18 cellular contexts compared by ENCODE assay signal in genomic region chr21:17949395-17949794, GRCh38.
"Had no signal": no experiment of that assay in that cellular context is flagged by ENCODE, and none has a peak within 500 bp of the region (broad histone marks: within the 10 kb centered on the region; RNA-seq: fewer than 3 reads in every experiment).

No MANE protein-coding gene starts in this region.

- DNase-seq: dermis blood vessel endothelial cell; effector memory CD8-positive, alpha-beta T cell; erythroblast; esophagus squamous epithelium; head of caudate nucleus; left lung; lower lobe of right lung; natural killer cell; pancreas; sigmoid colon; stimulated activated CD4-positive, alpha-beta T cell treated with anti-CD3 and anti-CD28 coated beads, Interleukin-4, amount 100 ng/mL, for 4 hours; stimulated activated naive CD8-positive, alpha-beta T cell treated with anti-CD3 and anti-CD28 coated beads, Interleukin-15, Interleukin-2, amounts not matched to agents 100 U/mL and 50 U/mL, for 24 hours; upper lobe of left lung had no signal

- H3K4me3 ChIP-seq: coronary artery, esophagus squamous epithelium, left lung, lower lobe of right lung, pancreas, sigmoid colon, thoracic aorta, tibial nerve, upper lobe of left lung had no signal

- H3K4me1 Mint-ChIP-seq: natural killer cell; neural crest cell; stimulated activated memory B cell treated with anti-CD40 and anti-IgM and Interleukin-4, amounts not matched to agents 10 μg/mL and 1 μg/mL and 100 μg/mL, for 72 hours had no signal

- ATAC-seq: effector memory CD8-positive, alpha-beta T cell; left lung; lower lobe of right lung; natural killer cell; pancreas; stimulated activated memory B cell treated with anti-CD40 and anti-IgM and Interleukin-4, amounts not matched to agents 10 μg/mL and 1 μg/mL and 100 μg/mL, for 72 hours; stimulated activated naive CD8-positive, alpha-beta T cell treated with anti-CD3 and anti-CD28 coated beads, Interleukin-15, Interleukin-2, amounts not matched to agents 100 U/mL and 50 U/mL, for 24 hours had no signal

- H3K36me3 Mint-ChIP-seq: natural killer cell; stimulated activated memory B cell treated with anti-CD40 and anti-IgM and Interleukin-4, amounts not matched to agents 10 μg/mL and 1 μg/mL and 100 μg/mL, for 72 hours had no signal

- H3K4me3 Mint-ChIP-seq: effector memory CD8-positive, alpha-beta T cell; natural killer cell; neural crest cell; stimulated activated memory B cell treated with anti-CD40 and anti-IgM and Interleukin-4, amounts not matched to agents 10 μg/mL and 1 μg/mL and 100 μg/mL, for 72 hours had no signal

- H3K27ac Mint-ChIP-seq: effector memory CD8-positive, alpha-beta T cell; natural killer cell; stimulated activated memory B cell treated with anti-CD40 and anti-IgM and Interleukin-4, amounts not matched to agents 10 μg/mL and 1 μg/mL and 100 μg/mL, for 72 hours had no signal

- H3K27me3 Mint-ChIP-seq: effector memory CD8-positive, alpha-beta T cell had no signal
